7 cellular contexts compared by ENCODE assay signal in genomic region chr18:80034068-80034851, GRCh38.
DNase-seq lines count a peak whose midpoint lies in the region; ATAC-seq, FAIRE-seq and TF ChIP-seq lines count a peak whose summit lies in the region.

RBFA (plus strand) TSS chr18:80034434; CDS start chr18:80034496, 62 bp downstream.

- H3K4me3 ChIP-seq in retinal pigment epithelial cell (ENCODE audit: low read length): peak within 1 kb of the TSS; percentile 78

- ATAC-seq in HG02981 (IDR thresholded peaks at IDR 0.05; ENCODE audit: unreplicated experiment): peak; percentile 67

- peak; percentile 41 for TF ChIP-seq CTCF in retinal pigment epithelial cell (conservative IDR thresholded peaks at IDR 0.05; ENCODE audit: low read depth, low read length)

- DNase-seq in GM18507 (ENCODE audit: extremely low spot score, insufficient read length, low read depth) (peak; percentile 95), NCI-H2029 (lab: John Stamatoyannopoulos, UW) (peak; percentile 90), T-helper 22 cell (ENCODE audit: low read depth) (peak; percentile 99), astrocyte of the hippocampus (ENCODE audit: low read depth, low spot score) (peak; percentile 100), hippocampal formation (lab: John Stamatoyannopoulos, UW) (peak; percentile 98 to 99), retinal pigment epithelial cell (ENCODE audit: low read depth) (peak; percentile 88)

- FAIRE-seq in GM18507 (lab: Jason Lieb, UNC): peak; percentile 99

Comparison
In these comparisons a context has a peak if more than half of its experiments do, and no peak if none do; other contexts are left out.
1. Peak in every context shown above with its lines: DNase-seq, ATAC-seq and H3K4me3 ChIP-seq.